ENCODE assay signal across 1 cellular context in the genomic region with DNA sequence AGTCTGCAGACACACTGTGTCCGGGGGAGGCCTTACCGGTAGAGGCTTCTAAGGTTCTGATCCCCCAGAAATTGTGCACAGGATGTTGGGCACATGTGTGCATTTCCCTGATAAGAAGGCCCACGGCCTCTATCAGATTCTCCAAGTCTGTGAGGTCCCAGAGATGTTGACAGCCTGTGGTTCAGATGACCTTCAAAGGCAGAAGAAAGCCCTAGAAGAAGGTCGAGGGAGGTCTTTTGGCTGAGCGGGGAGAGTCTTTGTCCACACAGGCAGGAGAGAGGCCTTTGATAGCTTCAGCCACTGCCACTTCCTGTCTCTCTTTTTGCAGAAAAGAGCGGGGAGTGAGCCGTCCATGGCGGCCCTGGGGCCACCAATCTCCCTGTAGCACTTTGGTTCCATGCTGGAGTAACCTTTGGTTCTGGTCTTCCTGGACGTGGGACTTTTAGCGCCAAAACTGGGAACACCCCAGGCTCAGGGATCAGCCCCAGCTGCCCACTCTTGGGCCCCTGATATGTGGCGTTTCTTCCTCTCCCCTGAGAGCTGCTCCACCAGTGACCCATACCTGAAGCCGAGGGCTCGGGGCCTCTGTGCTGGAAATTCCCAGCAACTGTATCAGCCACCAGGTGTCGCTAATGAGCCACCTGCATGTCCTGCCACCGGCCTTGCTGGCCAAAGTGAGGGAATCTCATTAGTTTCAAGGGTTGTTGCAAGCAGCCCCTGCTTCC.
TF ChIP-seq lines count a peak whose summit lies in the region.

No MANE protein-coding gene starts in this region.

TF ChIP-seq in H1, 55 proteins besides CTCF, POLR2A, EP300 and RAD21:
- TF ChIP-seq TEAD4 (IDR thresholded peaks at IDR 0.05; ENCODE audit: low read depth, low read length) (peak; percentile 74), CHD1 (IDR thresholded peaks at IDR 0.05; ENCODE audit: low read depth, low read length) (no peak)
- TF ChIP-seq, protein P1, sequence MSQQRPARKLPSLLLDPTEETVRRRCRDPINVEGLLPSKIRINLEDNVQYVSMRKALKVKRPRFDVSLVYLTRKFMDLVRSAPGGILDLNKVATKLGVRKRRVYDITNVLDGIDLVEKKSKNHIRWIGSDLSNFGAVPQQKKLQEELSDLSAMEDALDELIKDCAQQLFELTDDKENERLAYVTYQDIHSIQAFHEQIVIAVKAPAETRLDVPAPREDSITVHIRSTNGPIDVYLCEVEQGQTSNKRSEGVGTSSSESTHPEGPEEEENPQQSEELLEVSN (IDR thresholded peaks at IDR 0.05), result 0 out of 2 replicates have a peak, but pooled peaks have one; percentile 6
TF ChIP-seq in H1: peak in this region for 2.
